ENCODE assay signal across 11 cellular contexts in genomic region chr6:35311390-35312075, GRCh38. TPM values are rescaled to one million over a fixed set of nuclear protein-coding genes. Genes with fewer than 3 reads are reported as not detected.
A peak's percentile ranks its signal among the peaks of the same experiment; 100 is the strongest.
DNase-seq lines count a peak whose midpoint lies in the region; ATAC-seq and TF ChIP-seq lines count a peak whose summit lies in the region.
"Had no signal": no experiment of that assay in that cellular context is flagged by ENCODE, and none has a peak within 500 bp of the region (broad histone marks: within the 10 kb centered on the region; RNA-seq: fewer than 3 reads in every experiment).

No MANE protein-coding gene starts in this region.

- TF ChIP-seq CTCF in ascending aorta (IDR thresholded peaks at IDR 0.05) = no peak

- peak overlapping the region; percentile 72 for H3K9ac ChIP-seq in BLaER1
- H3K9ac ChIP-seq: parathyroid adenoma had no signal

- H3K27ac ChIP-seq in BLaER1 (peak overlapping the region; percentile 88), ascending aorta (peak overlapping the region in 1 of 2 donors; percentile 5)
- H3K27ac ChIP-seq: parathyroid adenoma had no signal

- H3K9me3 ChIP-seq in BLaER1 (no peaks in the 10 kb centered on the region), ascending aorta (no peaks in the 10 kb centered on the region)
- H3K9me3 ChIP-seq: heart left ventricle had no signal

- H3K4me1 ChIP-seq in BLaER1 (peaks cover 42% of the 10 kb centered on the region), ascending aorta (no peaks in the 10 kb centered on the region)
- H3K4me1 ChIP-seq: parathyroid adenoma had no signal

- peaks cover 88% of the 10 kb centered on the region for H3K4me1 Mint-ChIP-seq in activated T-cell treated with anti-CD3 and anti-CD28 coated beads, Interleukin-2, amount 50 U/mL, for 24 hours (ENCODE audit: low read depth)

- peak overlapping the region; percentile 61 for H3K4me3 Mint-ChIP-seq in activated T-cell treated with anti-CD3 and anti-CD28 coated beads, Interleukin-2, amount 50 U/mL, for 24 hours

- peaks cover 21% of the 10 kb centered on the region; the same call in 1 of the 2 replicates for H4K20me1 ChIP-seq in BLaER1

- H3K4me2 ChIP-seq in BLaER1 = peak overlapping the region; percentile 92

- no peaks in the 10 kb centered on the region for H3K9me3 Mint-ChIP-seq in activated T-cell treated with anti-CD3 and anti-CD28 coated beads, Interleukin-2, amount 50 U/mL, for 24 hours

- no peaks in the 10 kb centered on the region for H3K27me3 ChIP-seq in BLaER1
- H3K27me3 ChIP-seq in ascending aorta = no peaks in the 10 kb centered on the region
- H3K27me3 ChIP-seq: heart left ventricle had no signal

- ATAC-seq in SK-N-SH treated with all-trans-retinoic acid at 6 μM for 48 hours = no peak
- ATAC-seq: heart left ventricle had no signal

- no peaks in the 10 kb centered on the region for H3K27me3 Mint-ChIP-seq in activated T-cell treated with anti-CD3 and anti-CD28 coated beads, Interleukin-2, amount 50 U/mL, for 24 hours

- peak overlapping the region; percentile 32; the same call in 1 of the 2 replicates for H3K4me3 ChIP-seq in BLaER1
- H3K4me3 ChIP-seq in ascending aorta = no peak overlapping the region

- peaks cover 68% of the 10 kb centered on the region for H3K36me3 ChIP-seq in BLaER1
- no peaks in the 10 kb centered on the region for H3K36me3 ChIP-seq in ascending aorta

- peaks cover 89% of the 10 kb centered on the region for H3K36me3 Mint-ChIP-seq in activated T-cell treated with anti-CD3 and anti-CD28 coated beads, Interleukin-2, amount 50 U/mL, for 24 hours (ENCODE audit: low read depth)

- intact Hi-C loops in ascending aorta (cut with DNase I) = no loop called here

- DNase-seq in NAMALWA (ENCODE audit: low spot score) (peak; percentile 54), mesenteric fat pad (ENCODE audit: low spot score) (peak; percentile 79), SIG-M5 (lab: John Stamatoyannopoulos, UW) (no peak), NCI-H1092 (lab: John Stamatoyannopoulos, UW) (no peak), ascending aorta (ENCODE audit: low spot score in 2 of 2) (no peak)
- DNase-seq in activated T-cell treated with anti-CD3 and anti-CD28 coated beads, Interleukin-2, amount 50 U/mL, for 24 hours = peak; percentile 70
- DNase-seq: amniotic stem cell, heart left ventricle had no signal

- H3K27ac Mint-ChIP-seq in activated T-cell treated with anti-CD3 and anti-CD28 coated beads, Interleukin-2, amount 50 U/mL, for 24 hours = peak overlapping the region; percentile 96

TF ChIP-seq in SK-N-SH treated with all-trans-retinoic acid at 6 μM for 48 hours, 23 proteins besides CTCF, POLR2A, EP300 and RAD21:
- TF ChIP-seq POU6F1 (CRISPR knock-in tag; IDR thresholded peaks at IDR 0.05; ENCODE audit: borderline replicate concordance, low read depth) (no peak), ZFP30 (CRISPR knock-in tag; IDR thresholded peaks at IDR 0.05) (no peak), CSRNP3 (CRISPR knock-in tag; IDR thresholded peaks at IDR 0.05) (no peak), ZNF565 (CRISPR knock-in tag; conservative IDR thresholded peaks at IDR 0.05; ENCODE audit: low read depth) (no peak), SNAI2 (CRISPR knock-in tag; IDR thresholded peaks at IDR 0.05) (no peak), TCF4 (CRISPR knock-in tag; IDR thresholded peaks at IDR 0.05; ENCODE audit: borderline replicate concordance) (no peak), TSHZ2 (CRISPR knock-in tag; IDR thresholded peaks at IDR 0.05) (no peak), GLIS3 (CRISPR knock-in tag; IDR thresholded peaks at IDR 0.05) (no peak), CSDC2 (CRISPR knock-in tag; IDR thresholded peaks at IDR 0.05) (no peak), ISL1 (CRISPR knock-in tag; IDR thresholded peaks at IDR 0.05) (no peak), OSR1 (CRISPR knock-in tag; IDR thresholded peaks at IDR 0.05) (no peak), PATZ1 (CRISPR knock-in tag; IDR thresholded peaks at IDR 0.05; ENCODE audit: borderline replicate concordance) (no peak), RARB (CRISPR knock-in tag; IDR thresholded peaks at IDR 0.05) (no peak), ZNF8 (CRISPR knock-in tag; IDR thresholded peaks at IDR 0.05) (no peak)

RNA-seq across cellular contexts. Expression of gene DEF6, which starts 13.9 kb away (rescaled TPM):
- total RNA-seq in mesenteric fat pad (7.8 TPM), ascending aorta (20.1 TPM)

RNA-seq across cellular contexts. Expression of gene PPARD, which starts 30.8 kb away (rescaled TPM):
- total RNA-seq in mesenteric fat pad (17.5 TPM), ascending aorta (21.1 TPM)

RNA-seq across cellular contexts. Expression of gene ZNF76, which starts 52.0 kb away (rescaled TPM):
- total RNA-seq in mesenteric fat pad (24.5 TPM), ascending aorta (55.7 TPM)

Comparison
In these comparisons a context has a peak if more than half of its experiments do, and no peak if none do; other contexts are left out.
1. DNase-seq: peak in NAMALWA (single experiment), activated T-cell treated with anti-CD3 and anti-CD28 coated beads, Interleukin-2, amount 50 U/mL, for 24 hours (single experiment) and mesenteric fat pad (single experiment); none in SIG-M5 (single experiment), NCI-H1092 (single experiment) and ascending aorta (0 of 2).